ENCODE assay signal across 8 cellular contexts in the genomic region with DNA sequence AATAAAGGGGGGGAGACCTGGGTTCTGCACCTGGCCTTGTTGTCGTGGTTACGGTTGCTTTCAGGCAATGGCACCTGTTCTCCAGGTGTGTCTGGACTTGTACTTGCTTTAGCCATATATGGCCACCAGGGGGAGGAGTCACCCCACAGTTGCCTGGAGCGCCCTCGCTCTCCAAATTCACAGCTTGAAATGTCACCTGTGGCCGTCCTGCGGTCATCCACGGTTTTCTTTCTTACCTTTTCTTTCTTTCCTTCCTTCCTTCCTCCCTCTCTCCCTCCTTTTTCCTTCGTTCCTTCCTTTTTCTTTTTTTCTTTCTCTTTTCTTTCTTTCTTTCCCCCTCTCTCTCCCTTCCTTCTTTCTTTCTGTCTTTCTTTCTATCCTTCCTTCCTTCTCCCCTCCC.
DNase-seq lines count a peak whose midpoint lies in the region; ATAC-seq and TF ChIP-seq lines count a peak whose summit lies in the region.

No MANE protein-coding gene starts in this region.

- H3K4me3 ChIP-seq in A673 (ENCODE audit: low read depth, low read length, poor library complexity, severe bottlenecking): no peak overlapping the region
- H3K4me3 ChIP-seq in heart right ventricle: no peak overlapping the region

- no peaks in the 10 kb centered on the region for H3K36me3 ChIP-seq in A673 (ENCODE audit: insufficient read depth, low read length, poor library complexity, severe bottlenecking)
- H3K36me3 ChIP-seq in heart right ventricle: no peaks in the 10 kb centered on the region

- no TSS peak for BruUV-seq in A673 (replicated peaks; lab: Mats Ljungman, UMichigan)

- ATAC-seq in GM18861 (IDR thresholded peaks at IDR 0.05; ENCODE audit: unreplicated experiment): peak; percentile 84
- ATAC-seq in HG03558 (IDR thresholded peaks at IDR 0.05; ENCODE audit: extremely low read depth, unreplicated experiment): peak; percentile 68
- ATAC-seq in activated T-helper 17 cell treated with anti-CD3 and anti-CD28 coated beads, Interleukin-2, amount 50 U/mL, for 72 hours (replicated peaks): peak; percentile 60
- peak in 1 of 8 donors; percentile 56 for ATAC-seq in heart right ventricle

- DNase-seq in A673 (ENCODE audit: low spot score) (peak; percentile 40), OCI-M1 (lab: John Stamatoyannopoulos, UW) (peak; percentile 78), heart right ventricle (peak in 1 of 2 donors; percentile 32), GF-D8 (lab: John Stamatoyannopoulos, UW) (no peak)
- peak; percentile 21 to 43 for DNase-seq in stimulated activated CD4-positive, alpha-beta T cell treated with anti-CD3 and anti-CD28 coated beads, Interleukin-1b, Interleukin-23, amount 100 ng/mL, for 4 hours (ENCODE audit: low read depth in 2 of 2)

- H3K4me3 Mint-ChIP-seq in activated T-helper 17 cell treated with anti-CD3 and anti-CD28 coated beads, Interleukin-2, amount 50 U/mL, for 72 hours: no peak overlapping the region

- H3K4me1 Mint-ChIP-seq in activated T-helper 17 cell treated with anti-CD3 and anti-CD28 coated beads, Interleukin-2, amount 50 U/mL, for 72 hours: no peaks in the 10 kb centered on the region

- H3K27ac Mint-ChIP-seq in activated T-helper 17 cell treated with anti-CD3 and anti-CD28 coated beads, Interleukin-2, amount 50 U/mL, for 72 hours: no peak overlapping the region

- 13 to 21% methylated on average over 8 of the region's 8 CpGs for WGBS in heart right ventricle, 2 donors

- TF ChIP-seq CTCF in A673 (conservative IDR thresholded peaks at IDR 0.05; ENCODE audit: low read depth, low read length) (peak; percentile 75), heart right ventricle (IDR thresholded peaks at IDR 0.05) (peak; percentile 24 to 69 (median 63))

- CTCF ChIA-PET in A673 (lab: Charles Lee): interaction anchor here (0.7 to 1.0 kb wide), 3 partner anchors 28 to 506 kb away, joined by 4 to 13 read pairs (median 6); no protein-coding TSS in a partner anchor

- no peaks in the 10 kb centered on the region for H3K27me3 Mint-ChIP-seq in activated T-helper 17 cell treated with anti-CD3 and anti-CD28 coated beads, Interleukin-2, amount 50 U/mL, for 72 hours

- H3K9me3 ChIP-seq in A673 (ENCODE audit: low read depth, low read length, poor library complexity, severe bottlenecking) (no peaks in the 10 kb centered on the region), heart right ventricle (no peaks in the 10 kb centered on the region)

- no peak overlapping the region for H3K27ac ChIP-seq in A673 (ENCODE audit: low read depth, low read length, poor library complexity, severe bottlenecking)
- no peak overlapping the region for H3K27ac ChIP-seq in heart right ventricle

- intact Hi-C loops in A673 (cut with micrococcal nuclease; ENCODE audit: unreplicated experiment): loop anchor here (1.0 to 5.0 kb wide), 2 partner anchors 91 to 264 kb away; no protein-coding TSS in a partner anchor
- intact Hi-C loops in heart right ventricle (cut with DNase I): loop anchor here in 3 of 10 donors (5.0 kb wide), 2 partner anchors 91 to 264 kb away; no protein-coding TSS in a partner anchor

- H3K4me1 ChIP-seq in A673 (ENCODE audit: insufficient read depth, low read length, poor library complexity, severe bottlenecking) (no peaks in the 10 kb centered on the region), heart right ventricle (no peaks in the 10 kb centered on the region)

- POLR2A ChIA-PET in A673 (lab: Charles Lee; ENCODE audit: low non-redundant PET): no interaction called here

- no peaks in the 10 kb centered on the region for H3K36me3 Mint-ChIP-seq in activated T-helper 17 cell treated with anti-CD3 and anti-CD28 coated beads, Interleukin-2, amount 50 U/mL, for 72 hours (ENCODE audit: low read depth)

- H3K27me3 ChIP-seq in A673 (replicated peaks; ENCODE audit: insufficient read depth, low read depth, low read length, poor library complexity) (no peaks in the 10 kb centered on the region), heart right ventricle (no peaks in the 10 kb centered on the region)

- no peaks in the 10 kb centered on the region for H3K9me3 Mint-ChIP-seq in activated T-helper 17 cell treated with anti-CD3 and anti-CD28 coated beads, Interleukin-2, amount 50 U/mL, for 72 hours
